ENCODE assay signal across 8 cellular contexts in the genomic region with DNA sequence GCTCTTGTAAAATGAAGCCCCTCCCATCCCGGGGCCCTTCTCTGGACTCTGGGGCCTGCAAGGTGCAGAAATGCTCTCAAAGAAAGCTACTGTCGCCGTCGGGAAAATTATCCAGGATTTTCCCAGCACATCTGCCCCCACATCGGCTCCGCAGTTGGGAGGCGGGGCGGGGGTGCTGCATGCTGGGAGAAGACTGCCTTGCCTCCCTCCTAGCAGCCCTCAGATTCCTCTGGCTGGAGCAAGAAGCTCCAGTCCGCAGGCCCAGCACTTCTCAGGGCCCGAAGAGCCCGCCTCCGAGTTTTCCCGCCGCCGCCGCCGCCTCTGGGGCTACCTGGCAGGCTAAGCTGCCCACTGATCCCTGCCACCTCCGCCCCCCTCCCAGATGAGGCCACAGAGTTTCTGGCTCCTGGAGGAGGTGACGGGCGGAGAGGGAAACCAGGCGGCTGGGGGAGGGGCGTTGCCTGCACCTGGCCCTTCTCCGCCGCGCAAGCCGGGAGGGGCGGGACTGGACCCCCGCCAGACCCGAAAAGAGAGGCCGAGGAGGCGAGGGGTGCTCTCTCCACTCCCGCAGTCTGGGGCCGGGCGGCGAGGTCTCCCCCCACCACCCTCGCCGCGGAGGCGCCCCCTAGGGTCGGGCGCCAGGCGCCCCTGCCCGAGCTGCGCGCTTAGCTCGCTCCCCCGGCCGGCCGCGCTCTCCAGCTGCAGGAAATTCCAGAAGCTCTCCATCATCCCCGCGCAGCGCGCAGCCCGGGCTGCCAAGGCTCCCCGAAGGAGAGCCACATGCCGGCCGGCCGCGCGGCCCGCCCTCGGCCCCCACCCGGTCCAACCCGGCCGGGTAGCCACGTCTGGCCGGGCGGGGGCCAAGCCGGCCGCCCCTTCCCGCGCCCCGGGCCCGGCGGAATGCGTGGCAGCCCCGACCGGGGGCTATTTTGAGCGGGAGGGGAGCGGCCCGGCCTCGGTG. TPM values are rescaled to one million over a fixed set of nuclear protein-coding genes. Genes with fewer than 3 reads are reported as not detected.
DNase-seq lines count a peak whose midpoint lies in the region; TF ChIP-seq lines count a peak whose summit lies in the region.

No MANE protein-coding gene starts in this region.

- no peaks in the 10 kb centered on the region for H3K9me3 Mint-ChIP-seq in activated naive CD4-positive, alpha-beta T cell treated with anti-CD3 and anti-CD28 coated beads, Interleukin-2, amount 10 ng/mL, durations not matched to agents 7 days and 5 days

- peak overlapping the region; percentile 23 to 80 (median 72); a peak in 19 of 22 replicates for H3K9ac ChIP-seq in BLaER1 treated with 17β-estradiol and CSF1 and Interleukin-3, amounts not matched to agents 10 nM and 100 nM

- no peak overlapping the region for H3K27ac Mint-ChIP-seq in activated naive CD4-positive, alpha-beta T cell treated with anti-CD3 and anti-CD28 coated beads, Interleukin-2, amount 10 ng/mL, durations not matched to agents 7 days and 5 days

- peaks cover 9% of the 10 kb centered on the region for H3K4me1 Mint-ChIP-seq in activated naive CD4-positive, alpha-beta T cell treated with anti-CD3 and anti-CD28 coated beads, Interleukin-2, amount 10 ng/mL, durations not matched to agents 7 days and 5 days

- no peak for TF ChIP-seq POLR2A in breast epithelium (IDR thresholded peaks at IDR 0.05)

- H3K27me3 ChIP-seq in BLaER1 treated with 17β-estradiol and CSF1 and Interleukin-3, amounts not matched to agents 10 nM and 100 nM: no peaks in the 10 kb centered on the region
- H3K27me3 ChIP-seq in breast epithelium: no peaks in the 10 kb centered on the region

- no peak overlapping the region for H3K4me3 Mint-ChIP-seq in activated naive CD4-positive, alpha-beta T cell treated with anti-CD3 and anti-CD28 coated beads, Interleukin-2, amount 10 ng/mL, durations not matched to agents 7 days and 5 days

- H3K36me3 Mint-ChIP-seq in activated naive CD4-positive, alpha-beta T cell treated with anti-CD3 and anti-CD28 coated beads, Interleukin-2, amount 10 ng/mL, durations not matched to agents 7 days and 5 days: no peaks in the 10 kb centered on the region

- peaks cover 59% of the 10 kb centered on the region for H3K27me3 Mint-ChIP-seq in activated naive CD4-positive, alpha-beta T cell treated with anti-CD3 and anti-CD28 coated beads, Interleukin-2, amount 10 ng/mL, durations not matched to agents 7 days and 5 days

- TF ChIP-seq CTCF in breast epithelium (IDR thresholded peaks at IDR 0.05): no peak

- peaks cover 0 to 4% (median 0%) of the 10 kb centered on the region in 11 experiments; a peak in 3 of 22 replicates for H3K36me3 ChIP-seq in BLaER1 treated with 17β-estradiol and CSF1 and Interleukin-3, amounts not matched to agents 10 nM and 100 nM
- H3K36me3 ChIP-seq in breast epithelium: no peaks in the 10 kb centered on the region

- CTCF ChIA-PET in activated naive CD4-positive, alpha-beta T cell treated with anti-CD3 and anti-CD28 coated beads, Interleukin-2, amount 10 ng/mL, durations not matched to agents 7 days and 5 days (lab: Charles Lee): interaction anchor here (0.9 to 2.1 kb wide), 3 partner anchors 19 to 52 kb away, joined by 3 to 7 read pairs (median 4); no protein-coding TSS in a partner anchor

- DNase-seq in NCI-H146 (lab: John Stamatoyannopoulos, UW) (peak; percentile 74), breast epithelium (ENCODE audit: low spot score in 2 of 2) (peak in 1 of 2 donors; percentile 46), iris pigment epithelial cell (ENCODE audit: low read depth) (peak; percentile 92), smooth muscle cell of the brain vasculature (ENCODE audit: low read depth, low spot score) (peak; percentile 64), mesenteric fat pad (ENCODE audit: low spot score) (no peak)
- no peak for DNase-seq in activated naive CD4-positive, alpha-beta T cell treated with anti-CD3 and anti-CD28 coated beads, Interleukin-2, amount 10 ng/mL, durations not matched to agents 7 days and 5 days
- no peak for DNase-seq in activated CD4-positive, alpha-beta T cell treated with anti-CD3 and anti-CD28 coated beads for 48 hours

- H3K4me3 ChIP-seq in BLaER1 treated with 17β-estradiol and CSF1 and Interleukin-3, amounts not matched to agents 10 nM and 100 nM: peak overlapping the region in 8 of 10 experiments; percentile 50 to 68 (median 56); a peak in 16 of 20 replicates
- H3K4me3 ChIP-seq in breast epithelium: peak overlapping the region; percentile 36 to 81 (median 57)

- no peaks in the 10 kb centered on the region for H3K9me3 ChIP-seq in BLaER1 treated with 17β-estradiol and CSF1 and Interleukin-3, amounts not matched to agents 10 nM and 100 nM (replicated peaks in 1 of 11)
- no peaks in the 10 kb centered on the region for H3K9me3 ChIP-seq in breast epithelium

- peaks cover 68 to 100% (median 85%) of the 10 kb centered on the region in 11 experiments for H4K20me1 ChIP-seq in BLaER1 treated with 17β-estradiol and CSF1 and Interleukin-3, amounts not matched to agents 10 nM and 100 nM

- H3K27ac ChIP-seq in BLaER1 treated with 17β-estradiol and CSF1 and Interleukin-3, amounts not matched to agents 10 nM and 100 nM: peak overlapping the region in 8 of 11 experiments; percentile 59 to 91 (median 85); a peak in 17 of 22 replicates
- peak overlapping the region; percentile 92 to 93 for H3K27ac ChIP-seq in breast epithelium

- intact Hi-C loops in breast epithelium (cut with DNase I; ENCODE audit: low total_unique reads): no loop called here

- peaks cover 95 to 100% (median 99%) of the 10 kb centered on the region in 10 experiments for H3K4me1 ChIP-seq in BLaER1 treated with 17β-estradiol and CSF1 and Interleukin-3, amounts not matched to agents 10 nM and 100 nM
- H3K4me1 ChIP-seq in breast epithelium: peaks cover 43 to 54% of the 10 kb centered on the region in 2 donors

- H3K4me2 ChIP-seq in BLaER1 treated with 17β-estradiol and CSF1 and Interleukin-3, amounts not matched to agents 10 nM and 100 nM: peak overlapping the region; percentile 74 to 98 (median 94)

RNA-seq across cellular contexts. Expression of gene AHDC1, which starts 28.8 kb away (rescaled TPM):
- total RNA-seq in breast epithelium (10 to 100 TPM; 10.7 to 17.1 (median 15.4) TPM), mesenteric fat pad (28.5 TPM)

RNA-seq across cellular contexts. Expression of gene FGR, which starts 59.8 kb away (rescaled TPM):
- total RNA-seq in breast epithelium: 10 to 100 TPM; 22.1 to 46.9 (median 24.3) TPM
- total RNA-seq in mesenteric fat pad: 49.7 TPM

Comparison
In these comparisons a context has a peak if more than half of its experiments do, and no peak if none do; other contexts are left out.
1. DNase-seq: peak in NCI-H146 (single experiment), iris pigment epithelial cell (single experiment) and smooth muscle cell of the brain vasculature (single experiment); none in activated naive CD4-positive, alpha-beta T cell treated with anti-CD3 and anti-CD28 coated beads, Interleukin-2, amount 10 ng/mL, durations not matched to agents 7 days and 5 days (single experiment), mesenteric fat pad (single experiment) and activated CD4-positive, alpha-beta T cell treated with anti-CD3 and anti-CD28 coated beads for 48 hours (single experiment).